Comparison of ENCODE assay signal across 10 cellular contexts in genomic region chr19:6088677-6089063, GRCh38. TPM values are rescaled to one million over a fixed set of nuclear protein-coding genes. Genes with fewer than 3 reads are reported as not detected.
A peak's percentile ranks its signal among the peaks of the same experiment; 100 is the strongest.
DNase-seq lines count a peak whose midpoint lies in the region; ATAC-seq and TF ChIP-seq lines count a peak whose summit lies in the region.
"Had no signal": no experiment of that assay in that cellular context is flagged by ENCODE, and none has a peak within 500 bp of the region (broad histone marks: within the 10 kb centered on the region; RNA-seq: fewer than 3 reads in every experiment).

No MANE protein-coding gene starts in this region.

- TF ChIP-seq CTCF in right atrium auricular region (IDR thresholded peaks at IDR 0.05) (no peak), MM.1S (IDR thresholded peaks at IDR 0.05; ENCODE audit: low read length) (no peak)

- DNase-seq in right atrium auricular region (ENCODE audit: low spot score) (no peak), Right ventricle myocardium inferior (ENCODE audit: missing footprints) (no peak), astrocyte of the hippocampus (ENCODE audit: low read depth, low spot score) (peak; percentile 39), lung microvascular endothelial cell (ENCODE audit: low read depth in 2 of 2) (peak; percentile 67 to 70), GM19240 (ENCODE audit: insufficient read length, low spot score) (no peak), MM.1S (no peak), SIG-M5 (lab: John Stamatoyannopoulos, UW) (no peak)
- DNase-seq: hippocampal formation had no signal

- peak overlapping the region; percentile 70 to 82 for H3K27ac ChIP-seq in right atrium auricular region
- H3K27ac ChIP-seq in MM.1S (ENCODE audit: low read length) = no peak overlapping the region

- no peak overlapping the region for H2AFZ ChIP-seq in MM.1S (ENCODE audit: low read length)

- H3K9me2 ChIP-seq in MM.1S (replicated peaks; ENCODE audit: insufficient read depth, low read length) = no peaks in the 10 kb centered on the region

- H3K9me3 ChIP-seq in right atrium auricular region = peaks cover 0 to 3% of the 10 kb centered on the region in 2 donors
- no peaks in the 10 kb centered on the region for H3K9me3 ChIP-seq in MM.1S (replicated peaks; ENCODE audit: insufficient read depth, low read length)

- H4K20me1 ChIP-seq in MM.1S (ENCODE audit: insufficient read depth, low read length) = no peaks in the 10 kb centered on the region

- H3F3A ChIP-seq in MM.1S (ENCODE audit: insufficient read depth, low read length) = no peaks in the 10 kb centered on the region

- H3K36me3 ChIP-seq in right atrium auricular region = peaks cover 5% of the 10 kb centered on the region
- no peaks in the 10 kb centered on the region for H3K36me3 ChIP-seq in MM.1S (replicated peaks; ENCODE audit: insufficient read depth, low read length)

- H3K4me3 ChIP-seq in right atrium auricular region = no peak overlapping the region
- no peak overlapping the region for H3K4me3 ChIP-seq in MM.1S (ENCODE audit: low read length)

- no peaks in the 10 kb centered on the region for H3K79me2 ChIP-seq in MM.1S (ENCODE audit: low read length)

- no peak overlapping the region for H3K4me2 ChIP-seq in MM.1S (ENCODE audit: low read depth, low read length)

- intact Hi-C loops in Right ventricle myocardium inferior (cut with DNase I) = no loop called here

- no peak overlapping the region for H3K9ac ChIP-seq in MM.1S (ENCODE audit: low read length)

- H3K4me1 ChIP-seq in right atrium auricular region (peaks cover 0 to 55% of the 10 kb centered on the region in 2 donors), MM.1S (ENCODE audit: low read length) (peaks cover 13% of the 10 kb centered on the region; the same call in 1 of the 2 replicates)

- H3K27me3 ChIP-seq in right atrium auricular region (no peaks in the 10 kb centered on the region), MM.1S (replicated peaks; ENCODE audit: insufficient read depth, low read length) (peaks cover 96% of the 10 kb centered on the region)

- ATAC-seq in Right ventricle myocardium inferior (no peak), HG02884 (IDR thresholded peaks at IDR 0.05; ENCODE audit: unreplicated experiment) (no peak)

RNA-seq across cellular contexts. Expression of gene RFX2, which starts 21.6 kb away (rescaled TPM):
- total RNA-seq in right atrium auricular region (10 to 100 TPM; 12.7 to 16.1 TPM), Right ventricle myocardium inferior (5.4 TPM), lung microvascular endothelial cell (1.3 and 2.4 TPM in 2 replicates)

RNA-seq across cellular contexts. Expression of gene ACSBG2, which starts 46.8 kb away (rescaled TPM):
- total RNA-seq in right atrium auricular region (not detected), Right ventricle myocardium inferior (not detected), lung microvascular endothelial cell (not detected in 2 replicates)
- total RNA-seq: omental fat pad had no signal

Comparison
In these comparisons a context has a peak if more than half of its experiments do, and no peak if none do; other contexts are left out.
1. DNase-seq: peak in astrocyte of the hippocampus (single experiment) and lung microvascular endothelial cell (2 of 2); none in right atrium auricular region (single experiment), Right ventricle myocardium inferior (single experiment), GM19240 (single experiment), MM.1S (single experiment) and SIG-M5 (single experiment).